ENCODE assay signal across 26 cellular contexts in genomic region chr11:13685461-13686108, GRCh38. TPM values are rescaled to one million over a fixed set of nuclear protein-coding genes. Genes with fewer than 3 reads are reported as not detected.
A peak's percentile ranks its signal among the peaks of the same experiment; 100 is the strongest.
DNase-seq lines count a peak whose midpoint lies in the region; ATAC-seq and TF ChIP-seq lines count a peak whose summit lies in the region.
"Had no signal": no experiment of that assay in that cellular context is flagged by ENCODE, and none has a peak within 500 bp of the region (broad histone marks: within the 10 kb centered on the region; RNA-seq: fewer than 3 reads in every experiment).

No MANE protein-coding gene starts in this region.

- H3K4me2 ChIP-seq in MM.1S (ENCODE audit: low read depth, low read length), result no peak overlapping the region

- intact Hi-C loops in Caco-2 (cut with micrococcal nuclease; ENCODE audit: unreplicated experiment), result no loop called here

- H3K27me3 ChIP-seq in Caco-2 (replicated peaks; ENCODE audit: control insufficient read depth, insufficient read depth, low read length) (no peaks in the 10 kb centered on the region), MM.1S (replicated peaks; ENCODE audit: insufficient read depth, low read length) (no peaks in the 10 kb centered on the region)
- H3K27me3 ChIP-seq: ascending aorta had no signal

- H3K4me3 ChIP-seq in Caco-2 (ENCODE audit: low read depth, low read length) (no peak overlapping the region), choroid plexus epithelial cell (ENCODE audit: low read depth, low read length) (no peak overlapping the region), MM.1S (ENCODE audit: low read length) (no peak overlapping the region)
- H3K4me3 ChIP-seq: ascending aorta, coronary artery had no signal

- POLR2A ChIA-PET in Caco-2 (lab: Charles Lee), result no interaction called here

- no peak overlapping the region for H2AFZ ChIP-seq in MM.1S (ENCODE audit: low read length)

- TF ChIP-seq CTCF in Caco-2 (IDR thresholded peaks at IDR 0.05; ENCODE audit: insufficient read depth in 1 of 2, low read depth in 1 of 2, low read length in 1 of 2, severe bottlenecking in 1 of 2, unreplicated experiment in 1 of 2) (no peak), choroid plexus epithelial cell (conservative IDR thresholded peaks at IDR 0.05; ENCODE audit: low read depth, low read length) (no peak), MM.1S (IDR thresholded peaks at IDR 0.05; ENCODE audit: low read length) (no peak)

- peaks cover 97% of the 10 kb centered on the region for H3K79me2 ChIP-seq in MM.1S (ENCODE audit: low read length)

- H3K36me3 ChIP-seq in Caco-2 (ENCODE audit: control insufficient read depth, insufficient read depth, low read length) (no peaks in the 10 kb centered on the region), MM.1S (replicated peaks; ENCODE audit: insufficient read depth, low read length) (no peaks in the 10 kb centered on the region)
- H3K36me3 ChIP-seq: ascending aorta had no signal

- DNase-seq in Caco-2 (no peak), Kasumi-1 (lab: John Stamatoyannopoulos, UW) (peak; percentile 33 to 35), choroid plexus epithelial cell (ENCODE audit: low read depth) (peak; percentile 38), iris pigment epithelial cell (ENCODE audit: low read depth) (peak; percentile 37), MM.1S (no peak), UCSD-AML1 (lab: John Stamatoyannopoulos, UW; ENCODE audit: unreplicated experiment) (no peak)
- DNase-seq: activated CD4-positive, CD25-positive, alpha-beta regulatory T cell; activated naive CD4-positive, alpha-beta T cell treated with anti-CD3 and anti-CD28 coated beads, Interleukin-2, amount 50 U/mL, for 16 hours; activated T-cell treated with anti-CD3 and anti-CD28 coated beads, Interleukin-2, amount 50 U/mL, for 48 hours; CD4-positive, CD25-positive, alpha-beta regulatory T cell; GF-D8; KBM-7; NCI-H1105; NCI-H446 treated with DMSO at 0.1 percent for 48 hours; NK-92 treated with Interleukin-12 subunit alpha and Interleukin-12 subunit beta, amount 100 ng/mL, for 24 hours; retina; stimulated activated CD4-positive, alpha-beta T cell treated with anti-CD3 and anti-CD28 coated beads, Interleukin-12 subunit alpha, Interleukin-12 subunit beta, amount 100 ng/mL, for 4 hours; trophoblast cell had no signal

- ATAC-seq in GM21515 (IDR thresholded peaks at IDR 0.05; ENCODE audit: unreplicated experiment) (no peak), GM18868 (IDR thresholded peaks at IDR 0.05; ENCODE audit: unreplicated experiment) (no peak)
- ATAC-seq: left lobe of liver, Panc1 had no signal

- H4K20me1 ChIP-seq in MM.1S (ENCODE audit: insufficient read depth, low read length), result peaks cover 35% of the 10 kb centered on the region

- H3K4me1 ChIP-seq in Caco-2 (peaks cover 15% of the 10 kb centered on the region; the same call in 1 of the 2 replicates), MM.1S (ENCODE audit: low read length) (no peaks in the 10 kb centered on the region)

- peaks cover 6% of the 10 kb centered on the region for H3K4me1 Mint-ChIP-seq in Caco-2 (ENCODE audit: low read depth, unreplicated experiment)

- peaks cover 9% of the 10 kb centered on the region for H3K9me3 Mint-ChIP-seq in Caco-2 (ENCODE audit: unreplicated experiment)

- H3K27me3 Mint-ChIP-seq in Caco-2 (ENCODE audit: insufficient read depth, unreplicated experiment), result no peaks in the 10 kb centered on the region
- H3K27me3 Mint-ChIP-seq: CD4-positive, CD25-positive, alpha-beta regulatory T cell had no signal

- H3K27ac ChIP-seq in MM.1S (ENCODE audit: low read length), result no peak overlapping the region
- H3K27ac ChIP-seq: ascending aorta, coronary artery, epithelial cell of prostate had no signal

- no peaks in the 10 kb centered on the region for H3K9me2 ChIP-seq in MM.1S (replicated peaks; ENCODE audit: insufficient read depth, low read length)

- no peaks in the 10 kb centered on the region for H3K36me3 Mint-ChIP-seq in Caco-2 (ENCODE audit: insufficient read depth, unreplicated experiment)

- H3K9me3 ChIP-seq in Caco-2, result no peaks in the 10 kb centered on the region
- H3K9me3 ChIP-seq in MM.1S (replicated peaks; ENCODE audit: insufficient read depth, low read length), result no peaks in the 10 kb centered on the region
- H3K9me3 ChIP-seq: ascending aorta had no signal

- CTCF ChIA-PET in Caco-2 (lab: Charles Lee), result no interaction called here

- no peak overlapping the region for H3K4me3 Mint-ChIP-seq in Caco-2 (ENCODE audit: unreplicated experiment)
- H3K4me3 Mint-ChIP-seq: CD4-positive, CD25-positive, alpha-beta regulatory T cell; T-helper 2 cell treated with Interferon-gamma antibody and Interleukin-4, amounts not matched to agents 5 μg/mL and 100 μg/mL, for 36 hours had no signal

- peak overlapping the region; percentile 47 for H3K27ac Mint-ChIP-seq in Caco-2 (ENCODE audit: unreplicated experiment)
- H3K27ac Mint-ChIP-seq: T-helper 2 cell treated with Interferon-gamma antibody and Interleukin-4, amounts not matched to agents 5 μg/mL and 100 μg/mL, for 36 hours had no signal

- BruUV-seq in Caco-2 (replicated peaks; lab: Mats Ljungman, UMichigan), result no TSS peak

- no peaks in the 10 kb centered on the region for H3F3A ChIP-seq in MM.1S (ENCODE audit: insufficient read depth, low read length)

- H3K9ac ChIP-seq in MM.1S (ENCODE audit: low read length), result no peak overlapping the region

RNA-seq across cellular contexts. Expression of gene FAR1, which starts 17.1 kb away (rescaled TPM):
- total RNA-seq in Caco-2 (2022), result 91.2 and 96.0 TPM in 2 replicates

Comparison
In these comparisons a context has a peak if more than half of its experiments do, and no peak if none do; other contexts are left out.
1. DNase-seq: peak in Kasumi-1 (2 of 2), choroid plexus epithelial cell (single experiment) and iris pigment epithelial cell (single experiment); none in Caco-2 (0 of 2), MM.1S (single experiment) and UCSD-AML1 (single experiment).